Comparison of ENCODE assay signal across 9 cellular contexts in genomic region chr9:26746357-26747072, GRCh38.
DNase-seq lines count a peak whose midpoint lies in the region; ATAC-seq and TF ChIP-seq lines count a peak whose summit lies in the region.
"Had no signal": no experiment of that assay in that cellular context is flagged by ENCODE, and none has a peak within 500 bp of the region (broad histone marks: within the 10 kb centered on the region; RNA-seq: fewer than 3 reads in every experiment).

No MANE protein-coding gene starts in this region.

- H3K4me1 Mint-ChIP-seq in activated CD4-positive, alpha-beta T cell treated with anti-CD3 and anti-CD28 coated beads, Interleukin-2, amount 10 ng/mL, durations not matched to agents 7 days and 5 days: no peaks in the 10 kb centered on the region
- H3K4me1 Mint-ChIP-seq: activated B cell treated with CpG ODN at 0.5 μM for 24 hours had no signal

- H2AK5ac ChIP-seq in mesenchymal stem cell (ENCODE audit: low read length, severe bottlenecking): no peak overlapping the region

- H3K9ac ChIP-seq in OCI-LY3 (ENCODE audit: low read length) (no peak overlapping the region), mesenchymal stem cell (ENCODE audit: low read length) (no peak overlapping the region)

- no peak overlapping the region for H3K4ac ChIP-seq in mesenchymal stem cell (ENCODE audit: low read depth in 1 of 2, low read length in 2 of 2)

- no peak overlapping the region for H2BK120ac ChIP-seq in mesenchymal stem cell (ENCODE audit: low read depth, low read length)

- DNase-seq in mesenchymal stem cell: peak; percentile 36
- DNase-seq in activated CD4-positive, alpha-beta T cell treated with anti-CD3 and anti-CD28 coated beads, Interleukin-2, amount 10 ng/mL, durations not matched to agents 7 days and 5 days: no peak
- DNase-seq in activated CD4-positive, alpha-beta T cell treated with anti-CD3 and anti-CD28 coated beads for 48 hours: no peak
- no peak for DNase-seq in cardiac septum (ENCODE audit: low spot score)
- DNase-seq in activated effector memory CD4-positive, alpha-beta T cell treated with anti-CD3 and anti-CD28 coated beads, Interleukin-2, amount 50 U/mL, for 16 hours: no peak
- DNase-seq: activated B cell treated with CpG ODN at 0.5 μM for 24 hours had no signal

- WGBS in mesenchymal stem cell: 91% methylated on average over 2 of the region's 4 CpGs

- no peak overlapping the region for H4K91ac ChIP-seq in mesenchymal stem cell (ENCODE audit: low read length)

- H3K4me2 ChIP-seq in OCI-LY3 (ENCODE audit: low read length): peak overlapping the region; percentile 44
- H3K4me2 ChIP-seq in mesenchymal stem cell (ENCODE audit: low read length, poor library complexity, severe bottlenecking): no peak overlapping the region

- POLR2A ChIA-PET in activated CD4-positive, alpha-beta T cell treated with anti-CD3 and anti-CD28 coated beads, Interleukin-2, amount 10 ng/mL, durations not matched to agents 7 days and 5 days (lab: Charles Lee): no interaction called here

- H3K9me3 ChIP-seq in OCI-LY3 (ENCODE audit: insufficient read depth, low read length): no peaks in the 10 kb centered on the region
- H3K9me3 ChIP-seq in mesenchymal stem cell (ENCODE audit: control insufficient read depth, low read length): no peaks in the 10 kb centered on the region

- ATAC-seq in GM18909 (IDR thresholded peaks at IDR 0.05; ENCODE audit: poor library complexity, unreplicated experiment) (peak; percentile 90), HG02870 (IDR thresholded peaks at IDR 0.05; ENCODE audit: unreplicated experiment) (peak; percentile 84)

- no peak overlapping the region for H2BK5ac ChIP-seq in mesenchymal stem cell (ENCODE audit: low read depth, low read length, poor library complexity, severe bottlenecking)

- H3K4me3 ChIP-seq in OCI-LY3 (ENCODE audit: low read length): no peak overlapping the region
- H3K4me3 ChIP-seq in mesenchymal stem cell (ENCODE audit: insufficient read depth in 1 of 2, low read depth in 1 of 2, low read length in 2 of 2): no peak overlapping the region

- H3K27ac ChIP-seq in OCI-LY3 (ENCODE audit: low read length) (no peak overlapping the region), mesenchymal stem cell (ENCODE audit: low read length, poor library complexity, severe bottlenecking) (no peak overlapping the region)

- no peak overlapping the region for H3K18ac ChIP-seq in mesenchymal stem cell (ENCODE audit: low read depth in 1 of 2, low read length in 2 of 2)

- peaks cover 14% of the 10 kb centered on the region for H3K4me1 ChIP-seq in OCI-LY3 (ENCODE audit: low read length)
- no peaks in the 10 kb centered on the region for H3K4me1 ChIP-seq in mesenchymal stem cell (ENCODE audit: control insufficient read depth, insufficient read depth, low read depth, low read length)

- H3K36me3 Mint-ChIP-seq in activated CD4-positive, alpha-beta T cell treated with anti-CD3 and anti-CD28 coated beads, Interleukin-2, amount 10 ng/mL, durations not matched to agents 7 days and 5 days (ENCODE audit: low read depth): no peaks in the 10 kb centered on the region

- no peaks in the 10 kb centered on the region for H3K9me3 Mint-ChIP-seq in activated CD4-positive, alpha-beta T cell treated with anti-CD3 and anti-CD28 coated beads, Interleukin-2, amount 10 ng/mL, durations not matched to agents 7 days and 5 days
- H3K9me3 Mint-ChIP-seq: activated B cell treated with CpG ODN at 0.5 μM for 24 hours had no signal

- H3K14ac ChIP-seq in mesenchymal stem cell (ENCODE audit: low read length in 2 of 2): no peak overlapping the region

- H3K36me3 ChIP-seq in OCI-LY3 (replicated peaks; ENCODE audit: low read depth, low read length) (no peaks in the 10 kb centered on the region), mesenchymal stem cell (ENCODE audit: control insufficient read depth in 1 of 2, insufficient read depth in 2 of 2, low read depth in 1 of 2, low read length in 2 of 2) (no peaks in the 10 kb centered on the region)

- no peak overlapping the region for H3K27ac Mint-ChIP-seq in activated CD4-positive, alpha-beta T cell treated with anti-CD3 and anti-CD28 coated beads, Interleukin-2, amount 10 ng/mL, durations not matched to agents 7 days and 5 days
- H3K27ac Mint-ChIP-seq: activated B cell treated with CpG ODN at 0.5 μM for 24 hours had no signal

- no peak overlapping the region for H2BK12ac ChIP-seq in mesenchymal stem cell (ENCODE audit: low read length in 2 of 2)

- CTCF ChIA-PET in activated CD4-positive, alpha-beta T cell treated with anti-CD3 and anti-CD28 coated beads, Interleukin-2, amount 10 ng/mL, durations not matched to agents 7 days and 5 days (lab: Charles Lee): no interaction called here

- no peak overlapping the region for H3K23ac ChIP-seq in mesenchymal stem cell (ENCODE audit: low read length in 2 of 2)

- no peak overlapping the region for H2AFZ ChIP-seq in OCI-LY3 (ENCODE audit: low read depth, low read length)
- H2AFZ ChIP-seq in mesenchymal stem cell (ENCODE audit: low read depth, low read length): no peak overlapping the region

- H3K79me1 ChIP-seq in mesenchymal stem cell (replicated peaks; ENCODE audit: low read length, poor library complexity, severe bottlenecking): no peaks in the 10 kb centered on the region

- no peak overlapping the region for H2BK15ac ChIP-seq in mesenchymal stem cell (ENCODE audit: low read depth, poor library complexity, severe bottlenecking)

- H3K4me3 Mint-ChIP-seq in activated CD4-positive, alpha-beta T cell treated with anti-CD3 and anti-CD28 coated beads, Interleukin-2, amount 10 ng/mL, durations not matched to agents 7 days and 5 days: no peak overlapping the region
- H3K4me3 Mint-ChIP-seq: activated B cell treated with CpG ODN at 0.5 μM for 24 hours had no signal

- H3K27me3 Mint-ChIP-seq in activated CD4-positive, alpha-beta T cell treated with anti-CD3 and anti-CD28 coated beads, Interleukin-2, amount 10 ng/mL, durations not matched to agents 7 days and 5 days: peaks cover 6% of the 10 kb centered on the region
- H3K27me3 Mint-ChIP-seq: activated B cell treated with CpG ODN at 0.5 μM for 24 hours had no signal

- H4K20me1 ChIP-seq in OCI-LY3 (ENCODE audit: insufficient read depth, low read length): no peaks in the 10 kb centered on the region

- H3K79me2 ChIP-seq in OCI-LY3 (ENCODE audit: low read length): no peaks in the 10 kb centered on the region

- no peak for TF ChIP-seq CTCF in OCI-LY3 (IDR thresholded peaks at IDR 0.05; ENCODE audit: low read depth, low read length)

- intact Hi-C loops in cardiac septum (cut with DNase I): no loop called here

- H4K8ac ChIP-seq in mesenchymal stem cell (ENCODE audit: low read length): no peak overlapping the region

- H3K27me3 ChIP-seq in OCI-LY3 (ENCODE audit: low read depth, low read length) (no peaks in the 10 kb centered on the region), mesenchymal stem cell (ENCODE audit: control insufficient read depth in 1 of 2, insufficient read depth in 1 of 2, low read length in 2 of 2) (peaks cover 0 to 5% of the 10 kb centered on the region in 2 experiments)
